ENCODE assay signal across 7 cellular contexts in the genomic region with DNA sequence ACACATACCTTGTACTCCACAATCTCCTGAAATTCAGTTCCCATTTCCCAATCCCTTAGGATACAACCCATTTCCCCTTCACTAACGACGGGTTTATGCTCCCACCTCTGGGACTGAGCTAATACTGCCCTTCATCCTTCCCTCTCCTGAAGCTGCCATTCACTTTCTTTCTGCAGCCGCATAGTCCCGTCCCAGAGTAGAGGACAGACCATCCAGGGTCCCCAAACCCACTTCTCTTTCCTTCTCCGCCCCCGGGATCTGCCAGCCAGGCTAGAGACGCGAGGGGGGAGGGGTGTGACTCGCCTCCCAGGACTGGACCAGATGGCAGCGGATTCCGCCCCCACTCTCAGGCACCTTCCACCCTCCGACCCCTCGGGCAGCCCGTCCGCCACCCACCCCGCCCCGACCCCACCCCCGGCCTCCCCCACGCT. TPM values are rescaled to one million over a fixed set of nuclear protein-coding genes. Genes with fewer than 3 reads are reported as not detected.
DNase-seq lines count a peak whose midpoint lies in the region; ATAC-seq, FAIRE-seq and TF ChIP-seq lines count a peak whose summit lies in the region.

No MANE protein-coding gene starts in this region.

- H3K4me3 ChIP-seq in Panc1 (ENCODE audit: low read depth in 2 of 2, low read length in 2 of 2) (peak overlapping the region; percentile 81 to 92), left ventricle myocardium inferior (peak overlapping the region; percentile 99)

- ATAC-seq in HG03039 (IDR thresholded peaks at IDR 0.05; ENCODE audit: unreplicated experiment) (peak; percentile 16), Panc1 (peak; percentile 78)

- H3K4me3 Mint-ChIP-seq in activated naive CD8-positive, alpha-beta T cell = peak overlapping the region; percentile 94
- peak overlapping the region; percentile 93 for H3K4me3 Mint-ChIP-seq in progenitor cell of endocrine pancreas (ENCODE audit: low read depth)

- in situ Hi-C loops in Panc1 (cut with HindIII; ENCODE audit: low pct_unique_long_range_greater_than_20kb, low sequenced_read_pairs) = no loop called here

- peak overlapping the region; percentile 87 for H3K27ac Mint-ChIP-seq in activated naive CD8-positive, alpha-beta T cell
- H3K27ac Mint-ChIP-seq in progenitor cell of endocrine pancreas = peak overlapping the region; percentile 87

- DNase-seq in GM18507 (ENCODE audit: extremely low spot score, insufficient read length, low read depth) (peak; percentile 11), Panc1 (ENCODE audit: low read depth, low spot score) (no peak), left ventricle myocardium inferior (peak; percentile 40), progenitor cell of endocrine pancreas (ENCODE audit: low spot score, unreplicated experiment) (peak; percentile 36), middle frontal gyrus (ENCODE audit: extremely low spot score, low spot score) (no peak)

- FAIRE-seq in GM18507 (lab: Jason Lieb, UNC) = no peak

- H3K27me3 ChIP-seq in Panc1 (ENCODE audit: control insufficient read depth, insufficient read depth, low read length) (no peaks in the 10 kb centered on the region), left ventricle myocardium inferior (ENCODE audit: low read depth) (no peaks in the 10 kb centered on the region)

- peak overlapping the region; percentile 70 for H3K27ac ChIP-seq in Panc1 (ENCODE audit: low read length)
- H3K27ac ChIP-seq in left ventricle myocardium inferior (replicated peaks) = peak overlapping the region; percentile 88

- no peaks in the 10 kb centered on the region for H3K27me3 Mint-ChIP-seq in activated naive CD8-positive, alpha-beta T cell
- peaks cover 8% of the 10 kb centered on the region for H3K27me3 Mint-ChIP-seq in progenitor cell of endocrine pancreas

- intact Hi-C loops in Panc1 (cut with micrococcal nuclease; ENCODE audit: unreplicated experiment) (no loop called here), left ventricle myocardium inferior (cut with micrococcal nuclease) (no loop called here)

- no TSS peak for BruUV-seq in Panc1 (replicated peaks; lab: Mats Ljungman, UMichigan)

- no peaks in the 10 kb centered on the region for H3K36me3 ChIP-seq in Panc1 (ENCODE audit: control insufficient read depth, insufficient read depth, low read length)
- peaks cover 7% of the 10 kb centered on the region for H3K36me3 ChIP-seq in left ventricle myocardium inferior

- no peaks in the 10 kb centered on the region for H3K9me3 Mint-ChIP-seq in activated naive CD8-positive, alpha-beta T cell (ENCODE audit: low read depth)
- no peaks in the 10 kb centered on the region for H3K9me3 Mint-ChIP-seq in progenitor cell of endocrine pancreas (ENCODE audit: low read depth)

- peaks cover 10% of the 10 kb centered on the region; the same call in 1 of the 2 replicates for H3K4me1 ChIP-seq in Panc1 (ENCODE audit: control insufficient read depth, insufficient read depth, low read length)
- H3K4me1 ChIP-seq in left ventricle myocardium inferior = peaks cover 33% of the 10 kb centered on the region

- no peaks in the 10 kb centered on the region for H3K9me3 ChIP-seq in Panc1 (ENCODE audit: control insufficient read depth, insufficient read depth, low read depth, low read length)
- no peaks in the 10 kb centered on the region for H3K9me3 ChIP-seq in left ventricle myocardium inferior (replicated peaks)

- H3K36me3 Mint-ChIP-seq in activated naive CD8-positive, alpha-beta T cell = peaks cover 5% of the 10 kb centered on the region
- H3K36me3 Mint-ChIP-seq in progenitor cell of endocrine pancreas (ENCODE audit: insufficient read depth) = peaks cover 10% of the 10 kb centered on the region

- POLR2A ChIA-PET in Panc1 (lab: Charles Lee) = no interaction called here

- peaks cover 31% of the 10 kb centered on the region for H3K4me1 Mint-ChIP-seq in activated naive CD8-positive, alpha-beta T cell (ENCODE audit: low read depth)
- H3K4me1 Mint-ChIP-seq in progenitor cell of endocrine pancreas (ENCODE audit: low read depth) = peaks cover 19% of the 10 kb centered on the region

- CTCF ChIA-PET in Panc1 (lab: Charles Lee) = no interaction called here

- TF ChIP-seq CTCF in Panc1 (IDR thresholded peaks at IDR 0.05) (no peak), left ventricle myocardium inferior (IDR thresholded peaks at IDR 0.05; ENCODE audit: borderline replicate concordance) (no peak), progenitor cell of endocrine pancreas (IDR thresholded peaks at IDR 0.05; ENCODE audit: unreplicated experiment) (no peak)

RNA-seq across cellular contexts. Expression of gene ABL2, which starts 0.7 kb away (rescaled TPM):
- 38.3 TPM for total RNA-seq in Panc1 (2021; ENCODE audit: unreplicated experiment)
- 7.1 TPM for polyA plus RNA-seq in Panc1 (2012; ENCODE audit: insufficient read length)
- total RNA-seq in left ventricle myocardium inferior = 9.0 TPM
- total RNA-seq in progenitor cell of endocrine pancreas = 23.7 and 25.1 TPM in 2 replicates

Comparison
In these comparisons a context has a peak if more than half of its experiments do, and no peak if none do; other contexts are left out.
1. DNase-seq: peak in GM18507 (single experiment), left ventricle myocardium inferior (single experiment) and progenitor cell of endocrine pancreas (single experiment); none in Panc1 (single experiment) and middle frontal gyrus (single experiment).